In the genomic region with DNA sequence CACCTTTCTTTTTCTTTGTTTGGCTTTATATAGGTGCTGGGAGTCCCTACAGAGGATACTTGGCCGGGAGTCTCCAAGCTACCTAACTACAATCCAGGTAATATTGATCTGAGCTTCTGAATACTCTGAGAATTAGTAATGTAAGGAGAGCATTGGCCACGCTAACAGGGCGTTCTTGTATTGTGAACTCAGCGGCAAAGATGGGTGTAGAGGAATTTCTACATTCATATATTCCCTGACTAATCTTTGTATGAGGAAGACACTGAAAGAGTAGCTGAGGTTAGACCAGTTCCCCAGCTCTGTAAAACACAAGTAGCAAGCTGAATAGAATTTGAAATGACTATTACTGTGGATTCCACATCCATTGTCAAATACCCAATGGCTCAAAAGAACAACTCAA, we compare ENCODE assay signal across 13 cellular contexts. TPM values are rescaled to one million over a fixed set of nuclear protein-coding genes. Genes with fewer than 3 reads are reported as not detected.
DNase-seq lines count a peak whose midpoint lies in the region; ATAC-seq and TF ChIP-seq lines count a peak whose summit lies in the region.
"Had no signal": no experiment of that assay in that cellular context is flagged by ENCODE, and none has a peak within 500 bp of the region (broad histone marks: within the 10 kb centered on the region; RNA-seq: fewer than 3 reads in every experiment).

No MANE protein-coding gene starts in this region.

- no peaks in the 10 kb centered on the region for H3K36me3 Mint-ChIP-seq in activated naive CD8-positive, alpha-beta T cell treated with anti-CD3 and anti-CD28 coated beads for 36 hours
- H3K36me3 Mint-ChIP-seq: activated CD8-positive, alpha-beta memory T cell treated with anti-CD3 and anti-CD28 coated beads, Interleukin-2, amount 10 ng/mL, durations not matched to agents 7 days and 5 days had no signal

- intact Hi-C loops in cardiac septum (cut with DNase I): no loop called here

- POLR2A ChIA-PET in SK-N-SH (lab: Yijun Ruan, JAX): no interaction called here

- H3K36me3 ChIP-seq in SK-N-SH (replicated peaks in 1 of 2; ENCODE audit: control insufficient read depth in 1 of 2, insufficient read depth in 2 of 2, low read length in 1 of 2) (no peaks in the 10 kb centered on the region), fibroblast of lung (ENCODE audit: control insufficient read depth, insufficient read depth, low read length) (no peaks in the 10 kb centered on the region), skeletal muscle satellite cell (ENCODE audit: insufficient read depth, low read length) (no peaks in the 10 kb centered on the region)
- H3K36me3 ChIP-seq: gastroesophageal sphincter, thoracic aorta had no signal

- peaks cover 33% of the 10 kb centered on the region for H3F3A ChIP-seq in SK-N-SH (replicated peaks; ENCODE audit: insufficient read depth)

- TF ChIP-seq RAD21 in SK-N-SH (IDR thresholded peaks at IDR 0.05; ENCODE audit: low read length): no peak

- H3K9me3 ChIP-seq in SK-N-SH (no peaks in the 10 kb centered on the region), fibroblast of lung (ENCODE audit: control insufficient read depth, insufficient read depth, low read depth, low read length) (no peaks in the 10 kb centered on the region), skeletal muscle satellite cell (replicated peaks; ENCODE audit: low read length) (no peaks in the 10 kb centered on the region)
- H3K9me3 ChIP-seq: gastroesophageal sphincter, thoracic aorta had no signal

- H3K4me3 Mint-ChIP-seq in activated naive CD8-positive, alpha-beta T cell treated with anti-CD3 and anti-CD28 coated beads for 36 hours: no peak overlapping the region
- H3K4me3 Mint-ChIP-seq: activated CD8-positive, alpha-beta memory T cell treated with anti-CD3 and anti-CD28 coated beads, Interleukin-2, amount 10 ng/mL, durations not matched to agents 7 days and 5 days; CD4-positive, alpha-beta T cell; effector memory CD8-positive, alpha-beta T cell had no signal

- peak overlapping the region; percentile 56 to 96; a peak in 3 of 4 replicates for H3K27ac ChIP-seq in SK-N-SH (ENCODE audit: low read depth in 2 of 2, low read length in 1 of 2)
- peak overlapping the region; percentile 83 for H3K27ac ChIP-seq in fibroblast of lung (ENCODE audit: insufficient read depth, low read length)
- H3K27ac ChIP-seq: gastroesophageal sphincter, thoracic aorta had no signal

- H3K27ac Mint-ChIP-seq in activated naive CD8-positive, alpha-beta T cell treated with anti-CD3 and anti-CD28 coated beads for 36 hours: no peak overlapping the region
- H3K27ac Mint-ChIP-seq: activated CD8-positive, alpha-beta memory T cell treated with anti-CD3 and anti-CD28 coated beads, Interleukin-2, amount 10 ng/mL, durations not matched to agents 7 days and 5 days; CD4-positive, alpha-beta T cell; effector memory CD8-positive, alpha-beta T cell had no signal

- TF ChIP-seq CTCF in SK-N-SH (IDR thresholded peaks at IDR 0.05): no peak
- TF ChIP-seq CTCF in fibroblast of lung (conservative IDR thresholded peaks at IDR 0.05 in 1 of 2, IDR thresholded peaks at IDR 0.05 in 1 of 2; ENCODE audit: low read depth in 1 of 2, low read length in 2 of 2): no peak

- H3K27me3 Mint-ChIP-seq in activated naive CD8-positive, alpha-beta T cell treated with anti-CD3 and anti-CD28 coated beads for 36 hours: peaks cover 12% of the 10 kb centered on the region

- H3K9me3 Mint-ChIP-seq in activated naive CD8-positive, alpha-beta T cell treated with anti-CD3 and anti-CD28 coated beads for 36 hours: no peaks in the 10 kb centered on the region
- H3K9me3 Mint-ChIP-seq: CD4-positive, alpha-beta T cell; effector memory CD8-positive, alpha-beta T cell had no signal

- CTCF ChIA-PET in SK-N-SH (lab: Yijun Ruan, JAX): interaction anchor here (0.9 to 2.4 kb wide), 3 partner anchors 16 to 324 kb away, joined by 3 to 13 read pairs (median 3); no protein-coding TSS in a partner anchor

- peak overlapping the region; percentile 74 for H3K9ac ChIP-seq in SK-N-SH
- H3K9ac ChIP-seq in fibroblast of lung (ENCODE audit: insufficient read depth, low read length): no peak overlapping the region
- peak overlapping the region; percentile 81 for H3K9ac ChIP-seq in skeletal muscle satellite cell (ENCODE audit: low read depth, low read length)

- H2AFZ ChIP-seq in SK-N-SH (ENCODE audit: low read depth): 0 out of 2 replicates have a peak overlapping the region, but pooled peaks have one; percentile 32
- no peak overlapping the region for H2AFZ ChIP-seq in fibroblast of lung (ENCODE audit: low read length)

- H4K20me1 ChIP-seq in SK-N-SH (ENCODE audit: insufficient read depth) (no peaks in the 10 kb centered on the region), fibroblast of lung (ENCODE audit: control insufficient read depth, extremely low read depth, insufficient read depth, low read length) (no peaks in the 10 kb centered on the region)

- H3K79me2 ChIP-seq in SK-N-SH (ENCODE audit: insufficient read depth): peaks cover 11% of the 10 kb centered on the region; the same call in 1 of the 2 replicates
- no peaks in the 10 kb centered on the region for H3K79me2 ChIP-seq in fibroblast of lung (ENCODE audit: control insufficient read depth, insufficient read depth, low read length)

- DNase-seq in HCEC 1CT (peak; percentile 80), SK-N-SH (no peak), fibroblast of lung (ENCODE audit: low read depth in 2 of 2) (peak in 1 of 2 donors; percentile 88), cardiac septum (ENCODE audit: low spot score) (no peak)
- DNase-seq in activated naive CD8-positive, alpha-beta T cell treated with anti-CD3 and anti-CD28 coated beads for 36 hours: no peak
- DNase-seq: activated CD4-positive, CD25-positive, alpha-beta regulatory T cell; activated CD8-positive, alpha-beta memory T cell treated with anti-CD3 and anti-CD28 coated beads, Interleukin-2, amount 10 ng/mL, durations not matched to agents 7 days and 5 days; CD4-positive, alpha-beta T cell; effector memory CD8-positive, alpha-beta T cell had no signal

- H3K4me1 ChIP-seq in SK-N-SH (ENCODE audit: control insufficient read depth in 1 of 2, insufficient read depth in 2 of 2, low read depth in 1 of 2, low read length in 1 of 2) (peaks cover 0 to 46% of the 10 kb centered on the region in 2 experiments; a peak in 3 of 4 replicates), fibroblast of lung (ENCODE audit: control insufficient read depth, extremely low read depth, insufficient read depth, low read length) (peaks cover 31% of the 10 kb centered on the region), skeletal muscle satellite cell (ENCODE audit: control insufficient read depth, insufficient read depth, low read length) (peaks cover 54% of the 10 kb centered on the region)

- no peak overlapping the region for H3K4me3 ChIP-seq in SK-N-SH (ENCODE audit: low read depth in 2 of 2, low read length in 1 of 2)
- peak overlapping the region in 1 of 4 experiments; percentile 29 for H3K4me3 ChIP-seq in fibroblast of lung (replicated peaks in 1 of 4; ENCODE audit: control extremely low read depth in 1 of 4, insufficient read depth in 1 of 4, low read depth in 3 of 4, low read length in 4 of 4)
- H3K4me3 ChIP-seq in skeletal muscle satellite cell (ENCODE audit: low read length): peak overlapping the region; percentile 46
- H3K4me3 ChIP-seq: gastroesophageal sphincter, thoracic aorta had no signal

- WGBS in SK-N-SH (ENCODE audit: low lambda C conversion rate): 60% methylated on average over 4 of the region's 4 CpGs

- TF ChIP-seq EP300 in SK-N-SH (IDR thresholded peaks at IDR 0.05; ENCODE audit: borderline replicate concordance in 1 of 2, low read depth in 1 of 2, low read length in 1 of 2): no peak

- peak overlapping the region; percentile 71 for H3K4me2 ChIP-seq in SK-N-SH
- H3K4me2 ChIP-seq in fibroblast of lung (ENCODE audit: extremely low read depth, insufficient read depth, low read length): peak overlapping the region; percentile 56
- H3K4me2 ChIP-seq in skeletal muscle satellite cell (ENCODE audit: low read length): peak overlapping the region; percentile 76

- no peaks in the 10 kb centered on the region for H3K9me2 ChIP-seq in SK-N-SH

- no peak for ATAC-seq in GM21526 (IDR thresholded peaks at IDR 0.05; ENCODE audit: low FRiP score, unreplicated experiment)
- ATAC-seq: activated CD8-positive, alpha-beta memory T cell treated with anti-CD3 and anti-CD28 coated beads, Interleukin-2, amount 10 ng/mL, durations not matched to agents 7 days and 5 days; effector memory CD8-positive, alpha-beta T cell; gastroesophageal sphincter had no signal

- no peaks in the 10 kb centered on the region for H3K27me3 ChIP-seq in SK-N-SH (ENCODE audit: insufficient read depth)
- no peaks in the 10 kb centered on the region for H3K27me3 ChIP-seq in fibroblast of lung (ENCODE audit: control insufficient read depth, insufficient read depth, low read length)
- H3K27me3 ChIP-seq in skeletal muscle satellite cell (ENCODE audit: control insufficient read depth, insufficient read depth, low read length): no peaks in the 10 kb centered on the region
- H3K27me3 ChIP-seq: gastroesophageal sphincter had no signal

- H3K4me1 Mint-ChIP-seq in activated naive CD8-positive, alpha-beta T cell treated with anti-CD3 and anti-CD28 coated beads for 36 hours: peaks cover 12% of the 10 kb centered on the region

TF ChIP-seq in SK-N-SH, 30 proteins besides CTCF, POLR2A, EP300 and RAD21:
- TF ChIP-seq ELF1 (IDR thresholded peaks at IDR 0.05) (no peak), TEAD4 (IDR thresholded peaks at IDR 0.05; ENCODE audit: borderline replicate concordance, insufficient read depth) (peak; percentile 6; the same call in 1 of the 2 replicates)

RNA-seq across cellular contexts. Expression of gene CDK15, which starts 48.5 kb away (rescaled TPM):
- polyA plus RNA-seq in SK-N-SH (2012; rRNA removed) (1.8 and 2.5 TPM in 2 replicates), fibroblast of lung (2.3 and 6.0 TPM in 2 replicates)
- 2.3 and 2.4 TPM in 2 replicates for polyA plus RNA-seq in SK-N-SH (2012; cell fraction: cytosol; rRNA removed)
- polyA plus RNA-seq in SK-N-SH (2012; cell fraction: nucleus; rRNA removed): 3.0 and 4.6 TPM in 2 replicates
- total RNA-seq in fibroblast of lung (1.3 and 5.1 TPM in 2 replicates), cardiac septum (0.22 TPM)
- 2.1 and 6.0 TPM in 2 replicates for polyA plus RNA-seq in fibroblast of lung (2012)
- polyA minus RNA-seq in fibroblast of lung (ENCODE audit: low replicate concordance): 6.0 and 7.2 TPM in 2 replicates
- total RNA-seq in skeletal muscle satellite cell (2012; rRNA removed): 0.87 and 1.0 TPM in 2 replicates
- not detected for total RNA-seq in activated naive CD8-positive, alpha-beta T cell treated with anti-CD3 and anti-CD28 coated beads for 36 hours
- total RNA-seq: activated CD8-positive, alpha-beta memory T cell treated with anti-CD3 and anti-CD28 coated beads, Interleukin-2, amount 10 ng/mL, durations not matched to agents 7 days and 5 days; CD4-positive, alpha-beta T cell had no signal
